In the genomic region with DNA sequence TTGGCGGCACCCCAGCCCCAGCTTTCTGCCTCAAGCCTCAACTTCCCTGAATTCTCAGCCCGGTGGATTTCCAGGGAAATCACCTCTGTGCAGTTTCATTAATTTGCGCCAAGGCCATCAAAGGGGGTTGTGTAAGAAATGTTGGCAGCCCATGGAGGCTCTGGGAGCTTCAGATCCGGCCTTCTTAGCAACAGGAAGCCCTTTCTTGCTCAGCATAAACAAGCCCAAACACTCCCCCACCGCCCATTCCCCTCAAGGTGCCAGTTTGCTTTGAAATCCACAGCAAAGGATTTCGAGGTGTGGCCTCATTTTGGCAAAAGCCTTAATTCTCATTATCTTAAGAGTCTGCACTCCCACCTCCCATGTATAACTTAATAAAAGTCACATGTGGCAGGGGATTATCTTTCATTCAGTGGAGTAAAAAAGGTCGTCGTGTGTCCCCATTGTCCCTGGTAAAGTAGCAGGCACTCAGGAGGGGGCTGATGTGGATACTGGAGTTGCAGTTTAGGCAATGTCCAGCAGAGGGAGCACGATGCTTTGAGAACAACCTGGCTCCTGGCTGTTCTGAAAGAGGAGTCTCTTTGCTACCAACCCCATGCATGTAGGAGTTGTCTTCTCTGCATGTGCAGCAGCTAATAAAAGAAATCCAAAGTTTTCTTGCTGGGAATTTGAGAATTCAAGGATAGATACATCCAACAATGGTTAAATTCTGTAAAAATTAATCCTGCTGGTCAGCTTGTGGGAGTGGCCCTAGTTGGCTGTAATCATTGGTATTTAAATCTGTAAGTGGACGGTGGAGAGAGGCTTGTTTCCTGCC, we compare ENCODE assay signal across 8 cellular contexts. TPM values are rescaled to one million over a fixed set of nuclear protein-coding genes. Genes with fewer than 3 reads are reported as not detected.
DNase-seq lines count a peak whose midpoint lies in the region; ATAC-seq and TF ChIP-seq lines count a peak whose summit lies in the region.

No MANE protein-coding gene starts in this region.

- no peaks in the 10 kb centered on the region for H3K79me2 ChIP-seq in parathyroid adenoma

- DNase-seq in ELR (ENCODE audit: low read depth) (peak; percentile 73), GOT3 (lab: John Stamatoyannopoulos, UW) (peak; percentile 13), MG63 (peak; percentile 31), SK-MEL-5 (ENCODE audit: low read depth, low spot score) (peak; percentile 88), glomerular visceral epithelial cell (ENCODE audit: extremely low spot score) (peak; percentile 74), upper lobe of left lung (peak in 1 of 2 donors; percentile 76)
- peak; percentile 20 to 61 (median 52) for DNase-seq in activated naive CD4-positive, alpha-beta T cell (lab: John Stamatoyannopoulos, UW)

- H3K4me3 ChIP-seq in MG63 = no peak overlapping the region
- no peak overlapping the region for H3K4me3 ChIP-seq in parathyroid adenoma (ENCODE audit: low read depth, low read length)
- H3K4me3 ChIP-seq in upper lobe of left lung = no peak overlapping the region

- peak; percentile 96 for TF ChIP-seq CTCF in parathyroid adenoma (IDR thresholded peaks at IDR 0.05)
- TF ChIP-seq CTCF in upper lobe of left lung (IDR thresholded peaks at IDR 0.05) = peak; percentile 82 to 96 (median 86)

- H3K36me3 ChIP-seq in MG63 (no peaks in the 10 kb centered on the region), parathyroid adenoma (ENCODE audit: control insufficient read depth, insufficient read depth, low read length) (no peaks in the 10 kb centered on the region), upper lobe of left lung (no peaks in the 10 kb centered on the region)

- H3K9ac ChIP-seq in parathyroid adenoma = no peak overlapping the region

- H3K27ac ChIP-seq in parathyroid adenoma = no peak overlapping the region
- H3K27ac ChIP-seq in upper lobe of left lung = no peak overlapping the region

- no peaks in the 10 kb centered on the region for H3K27me3 ChIP-seq in MG63
- H3K27me3 ChIP-seq in parathyroid adenoma (ENCODE audit: control insufficient read depth, insufficient read depth, low read length) = no peaks in the 10 kb centered on the region
- H3K27me3 ChIP-seq in upper lobe of left lung = no peaks in the 10 kb centered on the region

- in situ Hi-C loops in SK-MEL-5 (cut with HindIII; ENCODE audit: low pct_unique_long_range_greater_than_20kb, low sequenced_read_pairs) = no loop called here

- peak; percentile 80 to 93 for ATAC-seq in upper lobe of left lung (ENCODE audit: low FRiP score in 2 of 2)

- no peak for TF ChIP-seq POLR2A in upper lobe of left lung (IDR thresholded peaks at IDR 0.05)

- no peaks in the 10 kb centered on the region for H3K9me3 ChIP-seq in MG63
- no peaks in the 10 kb centered on the region for H3K9me3 ChIP-seq in parathyroid adenoma (ENCODE audit: control insufficient read depth, low read length)
- H3K9me3 ChIP-seq in upper lobe of left lung = no peaks in the 10 kb centered on the region

- no peak overlapping the region for H2AFZ ChIP-seq in parathyroid adenoma

- WGBS in upper lobe of left lung, 2 donors = 26 to 28% methylated on average over 7 to 10 of the region's 10 CpGs

- no peak overlapping the region for H3K4me2 ChIP-seq in parathyroid adenoma (ENCODE audit: low read length)

- TF ChIP-seq EP300 in upper lobe of left lung (IDR thresholded peaks at IDR 0.05) = no peak

- H3K4me1 ChIP-seq in parathyroid adenoma (no peaks in the 10 kb centered on the region), upper lobe of left lung (peaks cover 0 to 6% (median 3%) of the 10 kb centered on the region in 4 donors)

RNA-seq across cellular contexts. Expression of a gene that starts 39.5 kb away (rescaled TPM):
- 0.79 and 1.1 TPM in 2 replicates for total RNA-seq in MG63 (2014; rRNA removed; shearing (Covaris generic); ENCODE audit: low replicate concordance)
- 2.1 and 3.2 TPM in 2 replicates for total RNA-seq in SK-MEL-5 (2014; rRNA removed; shearing (Covaris generic))
- polyA plus RNA-seq in SK-MEL-5 (2015; cell fraction: cytosol; rRNA removed) = 0.05 and 0.20 TPM in 2 replicates
- polyA plus RNA-seq in SK-MEL-5 (2015; cell fraction: nucleus; rRNA removed) = 21.3 TPM in 2 replicates
- total RNA-seq in upper lobe of left lung = 10 to 100 TPM in 2 of 6 donors, 1 to 10 TPM in 4; 2.2 to 15.4 (median 4.8) TPM
